ENCODE assay signal across 20 cellular contexts in the genomic region with DNA sequence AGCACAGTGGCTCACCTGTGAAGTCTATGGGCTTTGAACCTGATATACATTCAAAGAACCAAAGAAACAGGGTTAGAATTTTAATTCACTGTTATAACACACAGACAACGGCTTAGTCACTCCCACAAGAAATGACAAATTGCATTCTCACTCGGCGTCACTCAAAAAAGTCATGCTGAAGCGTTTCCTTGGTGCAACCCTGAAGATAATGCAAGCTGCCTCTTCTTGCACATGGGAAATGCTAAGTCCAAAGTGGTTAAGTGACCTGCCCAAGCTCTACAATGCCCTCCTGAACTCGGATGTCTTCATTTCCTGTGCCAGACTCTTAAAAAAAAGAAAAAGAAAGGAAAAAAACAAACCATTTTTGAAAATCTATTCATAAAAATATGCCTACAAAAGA. TPM values are rescaled to one million over a fixed set of nuclear protein-coding genes. Genes with fewer than 3 reads are reported as not detected.
DNase-seq lines count a peak whose midpoint lies in the region; ATAC-seq and TF ChIP-seq lines count a peak whose summit lies in the region.
"Had no signal": no experiment of that assay in that cellular context is flagged by ENCODE, and none has a peak within 500 bp of the region (broad histone marks: within the 10 kb centered on the region; RNA-seq: fewer than 3 reads in every experiment).

No MANE protein-coding gene starts in this region.

- no peak overlapping the region for H2BK5ac ChIP-seq in mesendoderm (ENCODE audit: low read length)

- intact Hi-C loops in PC-3 (cut with micrococcal nuclease): no loop called here
- intact Hi-C loops in transverse colon (cut with DNase I; ENCODE audit: low total_unique reads): no loop called here

- H3F3A ChIP-seq in PC-3 (ENCODE audit: low read length, unreplicated experiment): no peaks in the 10 kb centered on the region

- peaks cover 46% of the 10 kb centered on the region for H3K4me1 ChIP-seq in PC-3 (ENCODE audit: insufficient read depth, low read length)
- H3K4me1 ChIP-seq in mesendoderm (ENCODE audit: control insufficient read depth, low read depth, low read length): no peaks in the 10 kb centered on the region
- H3K4me1 ChIP-seq in transverse colon: peaks cover 0 to 50% (median 31%) of the 10 kb centered on the region in 4 donors

- ATAC-seq in PC-3: peak; percentile 27; the same call in 1 of the 2 replicates
- ATAC-seq: heart left ventricle had no signal

- CTCF ChIA-PET in PC-3 (lab: Charles Lee): no interaction called here

- no peaks in the 10 kb centered on the region for H3K9me3 ChIP-seq in PC-3 (ENCODE audit: low read length)
- no peaks in the 10 kb centered on the region for H3K9me3 ChIP-seq in transverse colon
- H3K9me3 ChIP-seq: heart left ventricle, neutrophil, sigmoid colon, SJSA1, stomach had no signal

- POLR2A ChIA-PET in PC-3 (lab: Charles Lee; ENCODE audit: unreplicated experiment): no interaction called here

- H3K27ac ChIP-seq in PC-3 (ENCODE audit: low read length) (peak overlapping the region; percentile 37), mesendoderm (ENCODE audit: low read depth, low read length) (no peak overlapping the region), transverse colon (no peak overlapping the region)
- H3K27ac ChIP-seq: heart left ventricle, neutrophil, SJSA1, stomach had no signal

- H3K27me3 ChIP-seq in PC-3 (ENCODE audit: low read length): no peaks in the 10 kb centered on the region
- H3K27me3 ChIP-seq in mesendoderm (ENCODE audit: insufficient read depth, low read length, poor library complexity): no peaks in the 10 kb centered on the region
- no peaks in the 10 kb centered on the region for H3K27me3 ChIP-seq in transverse colon
- H3K27me3 ChIP-seq: heart left ventricle, neutrophil, sigmoid colon, SJSA1, stomach had no signal

- H3K79me2 ChIP-seq in PC-3 (ENCODE audit: low read length) (peaks cover 92% of the 10 kb centered on the region), mesendoderm (ENCODE audit: control insufficient read depth, insufficient read depth, low read length) (peaks cover 27% of the 10 kb centered on the region)

- DNase-seq in EL: peak; percentile 46
- DNase-seq in PC-3: peak; percentile 71
- DNase-seq in cardiac fibroblast (ENCODE audit: low read depth in 2 of 2): peak; percentile 36 to 70
- DNase-seq in kidney tubule cell (ENCODE audit: low spot score): peak; percentile 76
- no peak for DNase-seq in mesendoderm
- DNase-seq in NCI-H446 treated with DMSO at 0.1 percent for 48 hours (lab: John Stamatoyannopoulos, UW): no peak
- DNase-seq in transverse colon: no peak
- no peak for DNase-seq in DMS153 treated with DMSO at 0.1 percent for 48 hours (lab: John Stamatoyannopoulos, UW; ENCODE audit: unreplicated experiment)
- DNase-seq: activated CD4-positive, alpha-beta T cell treated with anti-CD3 and anti-CD28 coated beads, Interleukin-2, amount 10 ng/mL, durations not matched to agents 24 days and 14 days; aorta; CD4-positive, alpha-beta T cell; cortex of kidney; heart left ventricle; NCI-H1048; NCI-H2081; NCI-H524; sigmoid colon; stomach had no signal

- H4K8ac ChIP-seq in mesendoderm (ENCODE audit: low read depth, low read length): no peak overlapping the region

- no peak for TF ChIP-seq EP300 in transverse colon (IDR thresholded peaks at IDR 0.05; ENCODE audit: low read depth)

- no TSS peak for BruUV-seq in PC-3 (replicated peaks; lab: Mats Ljungman, UMichigan)

- no peak overlapping the region for H3K4me3 ChIP-seq in PC-3 (ENCODE audit: low read length)
- no peak overlapping the region for H3K4me3 ChIP-seq in cardiac fibroblast (replicated peaks in 1 of 2; ENCODE audit: low read depth in 2 of 2, low read length in 2 of 2)
- no peak overlapping the region for H3K4me3 ChIP-seq in mesendoderm (ENCODE audit: low read length)
- H3K4me3 ChIP-seq in transverse colon: no peak overlapping the region
- H3K4me3 ChIP-seq: heart left ventricle, sigmoid colon, SJSA1, stomach had no signal

- peaks cover 11% of the 10 kb centered on the region for H3K79me1 ChIP-seq in mesendoderm (ENCODE audit: low read length)

- H2BK15ac ChIP-seq in mesendoderm (replicated peaks; ENCODE audit: low read depth): no peak overlapping the region

- no peak overlapping the region for H4K5ac ChIP-seq in mesendoderm (ENCODE audit: low read length)

- H3K36me3 ChIP-seq in PC-3 (ENCODE audit: low read depth, low read length) (no peaks in the 10 kb centered on the region), mesendoderm (ENCODE audit: control insufficient read depth, insufficient read depth, low read length) (no peaks in the 10 kb centered on the region), transverse colon (no peaks in the 10 kb centered on the region)
- H3K36me3 ChIP-seq: heart left ventricle, neutrophil, sigmoid colon, stomach had no signal

- in situ Hi-C loops in transverse colon (cut with MboI; ENCODE audit: low pct_ligation_motif_present in 1 of 4, low pct_unique_long_range_greater_than_20kb in 1 of 4, low sequenced_read_pairs in 3 of 4): loop anchor here in 1 of 4 donors (25.0 kb wide), 1 partner anchor 100 kb away; a partner anchor contains a TSS

- no peak for TF ChIP-seq POLR2A in transverse colon (IDR thresholded peaks at IDR 0.05)

- no peaks in the 10 kb centered on the region for H3K9me2 ChIP-seq in PC-3 (replicated peaks; ENCODE audit: low read length)

- no peak overlapping the region for H3K56ac ChIP-seq in mesendoderm (ENCODE audit: low read length)

- no CpG with 5 or more reads among the region's 5 CpGs for WGBS in mesendoderm (ENCODE audit: extremely low coverage, insufficient coverage, low lambda C conversion rate)
- 75 to 82% methylated on average over 5 of the region's 5 CpGs for WGBS in transverse colon (ENCODE audit: low coverage in 1 of 2), 2 donors

- no peak overlapping the region for H2AFZ ChIP-seq in PC-3 (ENCODE audit: low read length)

- TF ChIP-seq CTCF in PC-3 (conservative IDR thresholded peaks at IDR 0.05; ENCODE audit: low read depth, low read length) (no peak), cardiac fibroblast (IDR thresholded peaks at IDR 0.05; ENCODE audit: low read depth, low read length) (no peak), transverse colon (IDR thresholded peaks at IDR 0.05) (no peak)

- no peak overlapping the region for H3K9ac ChIP-seq in PC-3 (ENCODE audit: low read length)
- H3K9ac ChIP-seq in mesendoderm (ENCODE audit: low read length): no peak overlapping the region

- H3K4me2 ChIP-seq in PC-3 (ENCODE audit: low read length) (peak overlapping the region; percentile 56), mesendoderm (ENCODE audit: low read length) (no peak overlapping the region)

- H2AK5ac ChIP-seq in mesendoderm (ENCODE audit: low read length): no peak overlapping the region

- no peak overlapping the region for H2BK120ac ChIP-seq in mesendoderm (ENCODE audit: low read depth, low read length)

- H4K20me1 ChIP-seq in PC-3 (ENCODE audit: low read length): no peaks in the 10 kb centered on the region

- no peak overlapping the region for H3K18ac ChIP-seq in mesendoderm (ENCODE audit: low read length)

- H3K23ac ChIP-seq in mesendoderm (ENCODE audit: low read length): no peak overlapping the region

- H3K4ac ChIP-seq in mesendoderm (ENCODE audit: low read depth, low read length): no peak overlapping the region

RNA-seq across cellular contexts. Expression of a gene that starts 10.0 kb away (rescaled TPM):
- total RNA-seq in PC-3 (2014; rRNA removed) (13.5 and 14.5 TPM in 2 replicates), transverse colon (100 to 1,000 TPM in 3 of 4 donors, 10 to 100 TPM in 1; 28.7 to 165 (median 120) TPM)
- 13.6 TPM for polyA plus RNA-seq in mesendoderm (2013, experiment 1 of 2)
- polyA plus RNA-seq in mesendoderm (2013, experiment 2 of 2): 15.2 TPM
- total RNA-seq: activated CD4-positive, alpha-beta T cell treated with anti-CD3 and anti-CD28 coated beads, Interleukin-2, amount 10 ng/mL, durations not matched to agents 24 days and 14 days had no signal

RNA-seq across cellular contexts. Expression of a gene that starts 44.0 kb away (rescaled TPM):
- 21.7 and 26.6 TPM in 2 replicates for total RNA-seq in PC-3 (2014; rRNA removed)
- polyA plus RNA-seq in mesendoderm (2013, experiment 1 of 2): 25.1 TPM
- 23.9 TPM for polyA plus RNA-seq in mesendoderm (2013, experiment 2 of 2)
- 10 to 100 TPM; 23.1 to 49.2 (median 32.4) TPM for total RNA-seq in transverse colon

Comparison
In these comparisons a context has a peak if more than half of its experiments do, and no peak if none do; other contexts are left out.
1. DNase-seq: peak in EL (single experiment), PC-3 (single experiment), cardiac fibroblast (2 of 2) and kidney tubule cell (single experiment); none in mesendoderm (single experiment), NCI-H446 treated with DMSO at 0.1 percent for 48 hours (single experiment), transverse colon (single experiment) and DMS153 treated with DMSO at 0.1 percent for 48 hours (single experiment).